Comparison of ENCODE assay signal across 34 cellular contexts in genomic region chr16:28086496-28087139, GRCh38. TPM values are rescaled to one million over a fixed set of nuclear protein-coding genes. Genes with fewer than 3 reads are reported as not detected.
"Had no signal": no experiment of that assay in that cellular context is flagged by ENCODE, and none has a peak within 500 bp of the region (broad histone marks: within the 10 kb centered on the region; RNA-seq: fewer than 3 reads in every experiment).

No MANE protein-coding gene starts in this region.

- FAIRE-seq: pancreas had no signal

- H3K27me3 Mint-ChIP-seq: naive thymus-derived CD4-positive, alpha-beta T cell; progenitor cell of endocrine pancreas; stimulated activated memory B cell treated with anti-CD40 and anti-IgM and Interleukin-4, amounts not matched to agents 10 μg/mL and 1 μg/mL and 100 μg/mL, for 72 hours; stimulated activated naive CD8-positive, alpha-beta T cell treated with anti-CD3 and anti-CD28 coated beads, Interleukin-15, amount 100 ng/mL, for 72 hours; type B pancreatic cell had no signal

- H3K4me2 ChIP-seq: neural progenitor cell, smooth muscle cell had no signal

- H3K27ac ChIP-seq: neural progenitor cell, neutrophil, pancreas, psoas muscle, skin epidermis, spleen, suprapubic skin, testis, tibial artery, transverse colon, upper lobe of right lung, uterus had no signal

- H2AFZ ChIP-seq: neural progenitor cell had no signal

- ATAC-seq: naive thymus-derived CD4-positive, alpha-beta T cell; natural killer cell; psoas muscle; sciatic nerve; stimulated activated memory B cell treated with anti-CD40 and anti-IgM and Interleukin-4, amounts not matched to agents 10 μg/mL and 1 μg/mL and 100 μg/mL, for 72 hours; stimulated activated naive CD8-positive, alpha-beta T cell treated with anti-CD3 and anti-CD28 coated beads, Interleukin-15, Interleukin-2, amounts not matched to agents 100 U/mL and 50 U/mL, for 24 hours; upper lobe of right lung had no signal

- H3K4me3 Mint-ChIP-seq: naive thymus-derived CD4-positive, alpha-beta T cell; natural killer cell; nephron; neural progenitor cell; stimulated activated memory B cell treated with anti-CD40 and anti-IgM and Interleukin-4, amounts not matched to agents 10 μg/mL and 1 μg/mL and 100 μg/mL, for 72 hours; stimulated activated naive CD8-positive, alpha-beta T cell treated with anti-CD3 and anti-CD28 coated beads, Interleukin-15, amount 100 ng/mL, for 72 hours; type B pancreatic cell had no signal

- H3K4me1 Mint-ChIP-seq: nephron had no signal

- H3K36me3 ChIP-seq: neural progenitor cell, pancreas, suprapubic skin, tibial artery, transverse colon, upper lobe of right lung, uterus had no signal

- H3K27ac Mint-ChIP-seq: natural killer cell; nephron; neural progenitor cell; progenitor cell of endocrine pancreas; stimulated activated memory B cell treated with anti-CD40 and anti-IgM and Interleukin-4, amounts not matched to agents 10 μg/mL and 1 μg/mL and 100 μg/mL, for 72 hours had no signal

- H3K4me1 ChIP-seq: pancreas, psoas muscle, spleen, testis, tibial artery, upper lobe of right lung, uterus had no signal

- H3K27me3 ChIP-seq: neural progenitor cell, neutrophil, pancreas, spleen, suprapubic skin, testis, tibial artery, transverse colon, upper lobe of right lung, uterus had no signal

- H3K9me3 ChIP-seq: neutrophil, pancreas, psoas muscle, spleen, suprapubic skin, testis, tibial artery, transverse colon, upper lobe of right lung, uterus had no signal

- H3K4me3 ChIP-seq: neural progenitor cell, pancreas, psoas muscle, skin epidermis, smooth muscle cell, spleen, suprapubic skin, testis, tibial artery, transverse colon, upper lobe of right lung, uterus had no signal

- H3K9me3 Mint-ChIP-seq: nephron; neural progenitor cell; stimulated activated naive CD8-positive, alpha-beta T cell treated with anti-CD3 and anti-CD28 coated beads, Interleukin-15, amount 100 ng/mL, for 72 hours; type B pancreatic cell had no signal

- H3K9ac ChIP-seq: neural progenitor cell had no signal

- H3K36me3 Mint-ChIP-seq: natural killer cell, neural progenitor cell, type B pancreatic cell had no signal

- DNase-seq: naive thymus-derived CD4-positive, alpha-beta T cell; natural killer cell; nucleus accumbens; pancreas; psoas muscle; right cardiac atrium; spleen; stimulated activated CD4-positive, alpha-beta T cell treated with anti-CD3 and anti-CD28 coated beads, Interleukin-12 subunit alpha, Interleukin-12 subunit beta, amount 100 ng/mL, for 4 hours; stimulated activated CD4-positive, alpha-beta T cell treated with anti-CD3 and anti-CD28 coated beads, Interleukin-1b, Interleukin-23, amount 100 ng/mL, for 48 hours; stimulated activated CD4-positive, alpha-beta T cell treated with anti-CD3 and anti-CD28 coated beads, Interleukin-4, amount 100 ng/mL, for 1 hour; stimulated activated CD4-positive, alpha-beta T cell treated with anti-CD3 and anti-CD28 coated beads, Interleukin-4, amount 100 ng/mL, for 4 hours; stimulated activated CD8-positive, alpha-beta memory T cell treated with anti-CD3 and anti-CD28 coated beads, Interleukin-4, amount 100 ng/mL, for 48 hours; stimulated activated naive CD4-positive, alpha-beta T cell; stimulated activated naive CD8-positive, alpha-beta T cell treated with anti-CD3 and anti-CD28 coated beads, Interleukin-15, amount 100 ng/mL, for 72 hours; stimulated activated naive CD8-positive, alpha-beta T cell treated with anti-CD3 and anti-CD28 coated beads, Interleukin-15, Interleukin-2, amounts not matched to agents 100 U/mL and 50 U/mL, for 24 hours; substantia nigra; testis; tibial artery; transverse colon; upper lobe of right lung; uterus had no signal

RNA-seq across cellular contexts. Expression of gene GSG1L, which starts 23.1 kb away (rescaled TPM):
- total RNA-seq: omental fat pad, osteocyte, renal cortical epithelial cell, transverse colon had no signal
- polyA plus RNA-seq: naive thymus-derived CD4-positive, alpha-beta T cell; smooth muscle cell had no signal
